22 cellular contexts compared by ENCODE assay signal in genomic region chr13:94112731-94113130, GRCh38.
DNase-seq lines count a peak whose midpoint lies in the region; ATAC-seq and TF ChIP-seq lines count a peak whose summit lies in the region.
"Had no signal": no experiment of that assay in that cellular context is flagged by ENCODE, and none has a peak within 500 bp of the region (broad histone marks: within the 10 kb centered on the region; RNA-seq: fewer than 3 reads in every experiment).

No MANE protein-coding gene starts in this region.

- peaks cover 12% of the 10 kb centered on the region for H3K4me1 Mint-ChIP-seq in GM23338
- H3K4me1 Mint-ChIP-seq in CD4-positive, alpha-beta T cell (ENCODE audit: low read depth) = no peaks in the 10 kb centered on the region
- H3K4me1 Mint-ChIP-seq: activated B cell treated with CpG ODN at 0.5 μM for 24 hours; activated CD8-positive, alpha-beta memory T cell treated with anti-CD3 and anti-CD28 coated beads, Interleukin-2, amount 10 ng/mL, durations not matched to agents 7 days and 5 days; memory B cell had no signal

- H3K36me3 Mint-ChIP-seq in GM23338 (ENCODE audit: low read depth) = no peaks in the 10 kb centered on the region
- H3K36me3 Mint-ChIP-seq in CD4-positive, alpha-beta T cell (ENCODE audit: low read depth) = no peaks in the 10 kb centered on the region
- H3K36me3 Mint-ChIP-seq: activated CD8-positive, alpha-beta memory T cell treated with anti-CD3 and anti-CD28 coated beads, Interleukin-2, amount 10 ng/mL, durations not matched to agents 7 days and 5 days; memory B cell had no signal

- H3K4me2 ChIP-seq in GM23338 = no peak overlapping the region
- H3K4me2 ChIP-seq: hepatocyte had no signal

- no peak overlapping the region for H3K4me3 Mint-ChIP-seq in GM23338
- H3K4me3 Mint-ChIP-seq in CD4-positive, alpha-beta T cell = no peak overlapping the region
- H3K4me3 Mint-ChIP-seq: activated B cell treated with CpG ODN at 0.5 μM for 24 hours; activated CD8-positive, alpha-beta memory T cell treated with anti-CD3 and anti-CD28 coated beads, Interleukin-2, amount 10 ng/mL, durations not matched to agents 7 days and 5 days; activated T-cell treated with anti-CD3 and anti-CD28 coated beads, Interleukin-2, amount 50 U/mL, for 72 hours; memory B cell had no signal

- H3K4me3 ChIP-seq in GM23338 (no peak overlapping the region), astrocyte of the cerebellum (ENCODE audit: low read depth, low read length) (no peak overlapping the region), foreskin fibroblast (ENCODE audit: low read depth in 1 of 2, low read length in 2 of 2) (no peak overlapping the region), retinal pigment epithelial cell (ENCODE audit: low read length) (no peak overlapping the region)
- H3K4me3 ChIP-seq: hepatocyte, skin epidermis, stomach, tibial artery had no signal

- H3K27me3 ChIP-seq in GM23338 (ENCODE audit: insufficient read depth) = no peaks in the 10 kb centered on the region
- no peaks in the 10 kb centered on the region for H3K27me3 ChIP-seq in CD4-positive, alpha-beta T cell (ENCODE audit: control insufficient read depth, insufficient read depth, low read length)
- H3K27me3 ChIP-seq: hepatocyte, stomach, tibial artery had no signal

- in situ Hi-C loops in astrocyte of the cerebellum (cut with HindIII; ENCODE audit: low sequenced_read_pairs) = no loop called here

- no peak for DNase-seq in GM23338 (ENCODE audit: low spot score)
- DNase-seq in astrocyte of the cerebellum (ENCODE audit: low read depth) = no peak
- DNase-seq in foreskin fibroblast = peak in 1 of 2 donors; percentile 42
- DNase-seq in retinal pigment epithelial cell (ENCODE audit: low read depth) = no peak
- DNase-seq in DMS 273 (lab: John Stamatoyannopoulos, UW; ENCODE audit: unreplicated experiment) = no peak
- DNase-seq in CD4-positive, alpha-beta T cell = no peak
- no peak for DNase-seq in globus pallidus (ENCODE audit: low spot score)
- DNase-seq: activated B cell treated with CpG ODN at 0.5 μM for 24 hours; activated CD8-positive, alpha-beta memory T cell treated with anti-CD3 and anti-CD28 coated beads, Interleukin-2, amount 10 ng/mL, durations not matched to agents 7 days and 5 days; activated naive CD4-positive, alpha-beta T cell; activated T-cell treated with anti-CD3 and anti-CD28 coated beads, Interleukin-2, amount 50 U/mL, for 72 hours; C1 segment of cervical spinal cord; Caco-2; NCI-H1105 treated with DMSO at 0.1 percent for 48 hours; NCI-H2029 treated with DMSO at 0.1 percent for 48 hours; nucleus accumbens; stimulated activated CD4-positive, alpha-beta T cell treated with anti-CD3 and anti-CD28 coated beads, Interleukin-2, amount 100 ng/mL, for 24 hours; stomach had no signal

- POLR2A ChIA-PET in CD4-positive, alpha-beta T cell (lab: Charles Lee) = no interaction called here

- no peaks in the 10 kb centered on the region for H3K9me3 ChIP-seq in CD4-positive, alpha-beta T cell (ENCODE audit: control insufficient read depth, low read length)
- H3K9me3 ChIP-seq: Caco-2, tibial artery had no signal

- TF ChIP-seq CTCF in GM23338 (conservative IDR thresholded peaks at IDR 0.05; ENCODE audit: low read depth in 2 of 2) (peak; percentile 34 to 51; a peak in 3 of 4 replicates), astrocyte of the cerebellum (IDR thresholded peaks at IDR 0.05; ENCODE audit: low read depth, low read length, missing control alignments) (peak; percentile 48), foreskin fibroblast (IDR thresholded peaks at IDR 0.05; ENCODE audit: low read depth, low read length) (peak; percentile 15), retinal pigment epithelial cell (conservative IDR thresholded peaks at IDR 0.05; ENCODE audit: low read depth, low read length) (peak; percentile 35)
- no peak for TF ChIP-seq CTCF in CD4-positive, alpha-beta T cell (IDR thresholded peaks at IDR 0.05)

- no peaks in the 10 kb centered on the region for H3K9me3 Mint-ChIP-seq in GM23338
- no peaks in the 10 kb centered on the region for H3K9me3 Mint-ChIP-seq in CD4-positive, alpha-beta T cell

- H3K79me2 ChIP-seq in GM23338 (replicated peaks; ENCODE audit: insufficient read depth) = no peaks in the 10 kb centered on the region
- H3K79me2 ChIP-seq: hepatocyte had no signal

- H3K27me3 Mint-ChIP-seq in GM23338 (ENCODE audit: insufficient read depth, low read depth, poor library complexity) = peaks cover 2% of the 10 kb centered on the region
- no peaks in the 10 kb centered on the region for H3K27me3 Mint-ChIP-seq in CD4-positive, alpha-beta T cell
- H3K27me3 Mint-ChIP-seq: activated B cell treated with CpG ODN at 0.5 μM for 24 hours, memory B cell had no signal

- CTCF ChIA-PET in CD4-positive, alpha-beta T cell (lab: Charles Lee) = no interaction called here

- H2AFZ ChIP-seq in GM23338 = no peak overlapping the region
- H2AFZ ChIP-seq: hepatocyte had no signal

- peaks cover 13% of the 10 kb centered on the region for H3K4me1 ChIP-seq in GM23338 (ENCODE audit: insufficient read depth)
- H3K4me1 ChIP-seq: Caco-2, stomach, tibial artery had no signal

- no peaks in the 10 kb centered on the region for H4K20me1 ChIP-seq in GM23338 (replicated peaks; ENCODE audit: insufficient read depth)

- intact Hi-C loops in CD4-positive, alpha-beta T cell (cut with DNase I, micrococcal nuclease) = no loop called here

- no peak overlapping the region for H3K27ac Mint-ChIP-seq in GM23338
- no peak overlapping the region for H3K27ac Mint-ChIP-seq in CD4-positive, alpha-beta T cell
- H3K27ac Mint-ChIP-seq: activated B cell treated with CpG ODN at 0.5 μM for 24 hours; activated CD8-positive, alpha-beta memory T cell treated with anti-CD3 and anti-CD28 coated beads, Interleukin-2, amount 10 ng/mL, durations not matched to agents 7 days and 5 days; activated T-cell treated with anti-CD3 and anti-CD28 coated beads, Interleukin-2, amount 50 U/mL, for 72 hours; memory B cell had no signal

- H3K27ac ChIP-seq in GM23338 (ENCODE audit: low read depth) = no peak overlapping the region
- H3K27ac ChIP-seq in CD4-positive, alpha-beta T cell (ENCODE audit: low read depth, low read length) = no peak overlapping the region
- H3K27ac ChIP-seq: hepatocyte, skin epidermis, stomach, tibial artery had no signal

- no peaks in the 10 kb centered on the region for H3F3A ChIP-seq in GM23338 (replicated peaks; ENCODE audit: low read depth)

- H3K9me2 ChIP-seq in GM23338 (ENCODE audit: insufficient read depth) = no peaks in the 10 kb centered on the region

- no peak for ATAC-seq in GM23338
- no peak for ATAC-seq in CD4-positive, alpha-beta T cell (ENCODE audit: poor library complexity)
- ATAC-seq: activated CD8-positive, alpha-beta memory T cell treated with anti-CD3 and anti-CD28 coated beads, Interleukin-2, amount 10 ng/mL, durations not matched to agents 7 days and 5 days; activated T-cell treated with anti-CD3 and anti-CD28 coated beads, Interleukin-2, amount 50 U/mL, for 72 hours had no signal

- H3K36me3 ChIP-seq in GM23338 (ENCODE audit: insufficient read depth) = no peaks in the 10 kb centered on the region
- H3K36me3 ChIP-seq: stomach, tibial artery had no signal
